Comparison of ENCODE assay signal across 8 cellular contexts in the genomic region with DNA sequence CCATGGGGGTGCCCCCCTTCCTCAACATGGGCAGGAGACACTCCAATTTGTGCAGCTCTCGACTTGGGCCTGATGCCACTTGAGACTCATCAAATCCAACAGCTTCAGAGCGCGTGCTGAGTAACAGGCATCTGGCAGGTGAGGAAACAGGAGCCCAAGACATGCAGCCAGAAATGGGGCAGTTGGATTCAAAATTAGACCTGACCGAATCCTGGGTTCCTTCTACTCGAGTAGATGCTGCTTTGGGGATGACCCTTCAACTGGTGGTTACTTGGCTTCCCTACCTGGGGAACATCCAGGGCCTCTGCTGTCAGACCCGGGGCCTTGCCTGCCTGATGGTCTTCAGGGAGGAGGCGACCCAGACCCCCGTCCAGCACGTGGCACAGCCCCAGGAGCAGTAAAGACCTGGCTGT.
A peak's percentile ranks its signal among the peaks of the same experiment; 100 is the strongest.
DNase-seq lines count a peak whose midpoint lies in the region; ATAC-seq and FAIRE-seq lines count a peak whose summit lies in the region.
"Had no signal": no experiment of that assay in that cellular context is flagged by ENCODE, and none has a peak within 500 bp of the region (broad histone marks: within the 10 kb centered on the region; RNA-seq: fewer than 3 reads in every experiment).

No MANE protein-coding gene starts in this region.

- H3K36me3 ChIP-seq in iPS-18a (ENCODE audit: control insufficient read depth, low read depth, low read length), result no peaks in the 10 kb centered on the region

- H3K27me3 ChIP-seq in iPS-18a (ENCODE audit: control insufficient read depth, insufficient read depth, low read length), result peaks cover 64% of the 10 kb centered on the region

- H3K9ac ChIP-seq in iPS-18a (ENCODE audit: low read length), result no peak overlapping the region

- H3K4me3 ChIP-seq in iPS-18a (ENCODE audit: low read length), result peak overlapping the region; percentile 27
- H3K4me3 ChIP-seq: HAP-1 had no signal

- DNase-seq in NCI-H2107 treated with DMSO at 0.1 percent for 48 hours (lab: John Stamatoyannopoulos, UW; ENCODE audit: unreplicated experiment) (peak; percentile 75), DMS114 treated with DMSO at 0.1 percent for 48 hours (lab: John Stamatoyannopoulos, UW; ENCODE audit: unreplicated experiment) (no peak), NCI-H1048 (lab: John Stamatoyannopoulos, UW) (no peak)
- DNase-seq: naive thymus-derived CD8-positive, alpha-beta T cell had no signal

- peak; percentile 23 for FAIRE-seq in G401.6 (lab: Jason Lieb, UNC)

- ATAC-seq in GM21515 (IDR thresholded peaks at IDR 0.05; ENCODE audit: unreplicated experiment), result no peak
- ATAC-seq: naive thymus-derived CD8-positive, alpha-beta T cell had no signal

- H3K9me3 ChIP-seq in iPS-18a (ENCODE audit: control insufficient read depth, low read depth, low read length), result no peaks in the 10 kb centered on the region
- H3K9me3 ChIP-seq: HAP-1 had no signal

- H3K27ac ChIP-seq in iPS-18a (ENCODE audit: low read length), result no peak overlapping the region

- H3K4me1 ChIP-seq in iPS-18a (ENCODE audit: control insufficient read depth, low read depth, low read length), result peaks cover 9% of the 10 kb centered on the region
